In genomic region chr4:39032218-39033085, GRCh38 we compare ENCODE assay signal across 8 cellular contexts. TPM values are rescaled to one million over a fixed set of nuclear protein-coding genes. Genes with fewer than 3 reads are reported as not detected.
DNase-seq lines count a peak whose midpoint lies in the region; ATAC-seq and TF ChIP-seq lines count a peak whose summit lies in the region.

A gene with protein sequence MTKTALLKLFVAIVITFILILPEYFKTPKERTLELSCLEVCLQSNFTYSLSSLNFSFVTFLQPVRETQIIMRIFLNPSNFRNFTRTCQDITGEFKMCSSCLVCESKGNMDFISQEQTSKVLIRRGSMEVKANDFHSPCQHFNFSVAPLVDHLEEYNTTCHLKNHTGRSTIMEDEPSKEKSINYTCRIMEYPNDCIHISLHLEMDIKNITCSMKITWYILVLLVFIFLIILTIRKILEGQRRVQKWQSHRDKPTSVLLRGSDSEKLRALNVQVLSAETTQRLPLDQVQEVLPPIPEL (minus strand): TSS chr4:39032409. CDS start chr4:39032313, 96 bp downstream.

- H3K4me3 ChIP-seq in GM08714 (ENCODE audit: low read length) (peak within 1 kb of the TSS; percentile 96), HL-60 (replicated peaks; ENCODE audit: insufficient read depth, low read length) (peak within 1 kb of the TSS; percentile 52), left lung (no peak within 1 kb of the TSS), coronary artery (no peak within 1 kb of the TSS)

- no peak for TF ChIP-seq CTCF in HL-60 (IDR thresholded peaks at IDR 0.05; ENCODE audit: insufficient read depth, low read length)
- TF ChIP-seq CTCF in left lung (IDR thresholded peaks at IDR 0.05), result no peak
- no peak for TF ChIP-seq CTCF in coronary artery (IDR thresholded peaks at IDR 0.05)

- H3K9me3 ChIP-seq in left lung, result no peaks in the 10 kb centered on the region

- no peaks in the 10 kb centered on the region for H3K36me3 ChIP-seq in left lung

- H3K4me1 ChIP-seq in left lung, result peaks cover 0 to 26% of the 10 kb centered on the region in 2 donors

- H3K27ac ChIP-seq in HL-60 (replicated peaks), result peak within 1 kb of the TSS; percentile 84
- H3K27ac ChIP-seq in left lung, result peak within 1 kb of the TSS in 1 of 2 donors; percentile 7
- H3K27ac ChIP-seq in coronary artery, result no peak within 1 kb of the TSS

- intact Hi-C loops in left lung (cut with DNase I), result no loop called here

- H3K27me3 ChIP-seq in HL-60 (ENCODE audit: insufficient read depth, poor library complexity, severe bottlenecking) (no peaks in the 10 kb centered on the region), left lung (no peaks in the 10 kb centered on the region)

- ATAC-seq in GM21447 (IDR thresholded peaks at IDR 0.05; ENCODE audit: unreplicated experiment), result peak; percentile 66
- peak; percentile 53 for ATAC-seq in left lung

- DNase-seq in HL-60 (ENCODE audit: low read depth in 1 of 2, low spot score in 1 of 2) (peak; percentile 61 to 81), left lung (no peak), cortex of kidney (lab: John Stamatoyannopoulos, UW) (no peak), coronary artery (ENCODE audit: low spot score) (no peak), NCI-H2107 treated with DMSO at 0.1 percent for 48 hours (lab: John Stamatoyannopoulos, UW; ENCODE audit: unreplicated experiment) (no peak)
- peak; percentile 26 to 27 for DNase-seq in activated CD4-positive, alpha-beta T cell treated with anti-CD3 and anti-CD28 coated beads for 4 hours

RNA-seq across cellular contexts. Expression of the gene that starts here (rescaled TPM):
- total RNA-seq in left lung, result 1 to 10 TPM in 1 of 2 donors, under 1 TPM in 1; 0.29 to 1.1 TPM

Comparison
In these comparisons a context has a peak if more than half of its experiments do, and no peak if none do; other contexts are left out.
1. H3K4me3 ChIP-seq: peak in GM08714 (single experiment) and HL-60 (single experiment); none in left lung (0 of 2) and coronary artery (single experiment).
2. DNase-seq: peak in HL-60 (2 of 2) and activated CD4-positive, alpha-beta T cell treated with anti-CD3 and anti-CD28 coated beads for 4 hours (2 of 2); none in left lung (0 of 2), cortex of kidney (single experiment), coronary artery (single experiment) and NCI-H2107 treated with DMSO at 0.1 percent for 48 hours (single experiment).